1 cellular context compared by ENCODE assay signal in genomic region chr2:88857274-88857741, GRCh38.
TF ChIP-seq lines count a peak whose summit lies in the region.

No MANE protein-coding gene starts in this region.

TF ChIP-seq in WTC11, 78 proteins besides CTCF, POLR2A, EP300 and RAD21 (continued from another document):
- TF ChIP-seq STAT6 (CRISPR knock-in tag; conservative IDR thresholded peaks at IDR 0.05; ENCODE audit: low read depth) (no peak), NFYB (CRISPR knock-in tag; conservative IDR thresholded peaks at IDR 0.05; ENCODE audit: low read depth) (no peak), RORB (CRISPR knock-in tag; IDR thresholded peaks at IDR 0.05) (no peak), ARID4B (CRISPR knock-in tag; IDR thresholded peaks at IDR 0.05; ENCODE audit: borderline replicate concordance) (no peak)
TF ChIP-seq in WTC11: peak in this region for 0.
